8 cellular contexts compared by ENCODE assay signal in the genomic region with DNA sequence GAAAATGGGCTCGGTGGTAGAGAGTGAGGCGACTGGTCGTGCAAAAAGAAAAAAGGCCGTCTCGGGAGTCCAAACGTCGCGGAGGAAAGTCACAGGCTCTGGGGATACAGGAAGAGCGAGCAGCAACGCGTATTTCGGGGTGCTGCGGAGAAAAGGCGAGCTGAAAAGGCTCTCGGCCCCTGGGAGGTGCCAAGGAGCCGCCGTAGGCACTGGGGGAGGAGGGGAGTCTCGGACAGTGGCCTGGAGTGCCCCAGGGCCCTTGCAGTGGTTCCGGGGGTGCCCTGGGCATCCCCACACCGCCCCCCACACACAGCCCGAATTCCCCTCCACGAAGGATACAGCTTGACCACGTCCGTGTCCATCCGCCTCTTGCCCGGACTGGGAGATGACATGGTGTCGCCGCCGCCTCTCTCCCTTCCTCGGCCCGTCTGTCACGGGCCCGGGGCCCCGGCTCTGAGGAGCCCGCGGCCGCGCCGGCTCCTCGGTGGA. TPM values are rescaled to one million over a fixed set of nuclear protein-coding genes. Genes with fewer than 3 reads are reported as not detected.
DNase-seq lines count a peak whose midpoint lies in the region; ATAC-seq and TF ChIP-seq lines count a peak whose summit lies in the region.

No MANE protein-coding gene starts in this region.

- peaks cover 5% of the 10 kb centered on the region for H3K27me3 Mint-ChIP-seq in endothelial cell (ENCODE audit: unreplicated experiment)

- TF ChIP-seq POLR2A in testis (IDR thresholded peaks at IDR 0.05) = no peak

- H3K27me3 ChIP-seq in HL-60 (ENCODE audit: insufficient read depth, poor library complexity, severe bottlenecking) (no peaks in the 10 kb centered on the region), mononuclear cell (ENCODE audit: insufficient read depth, low read length) (no peaks in the 10 kb centered on the region), testis (no peaks in the 10 kb centered on the region)

- no peaks in the 10 kb centered on the region for H3K9me3 Mint-ChIP-seq in endothelial cell (ENCODE audit: unreplicated experiment)

- peaks cover 8% of the 10 kb centered on the region for H3K4me1 Mint-ChIP-seq in endothelial cell (ENCODE audit: unreplicated experiment)

- H3K4me1 ChIP-seq in mononuclear cell (ENCODE audit: insufficient read depth, low read length) (peaks cover 48% of the 10 kb centered on the region), testis (peaks cover 29% of the 10 kb centered on the region)

- no peak overlapping the region for H3K27ac Mint-ChIP-seq in endothelial cell (ENCODE audit: unreplicated experiment)

- 0% methylated on average over 23 to 24 of the region's 40 CpGs for WGBS in testis, 2 donors

- H3K9me3 ChIP-seq in mononuclear cell (ENCODE audit: low read depth, low read length) = no peaks in the 10 kb centered on the region
- H3K9me3 ChIP-seq in testis = no peaks in the 10 kb centered on the region

- ATAC-seq in GM21381 (IDR thresholded peaks at IDR 0.05; ENCODE audit: unreplicated experiment) = peak; percentile 27

- H3K4me3 ChIP-seq in HL-60 (replicated peaks; ENCODE audit: insufficient read depth, low read length) (peak overlapping the region; percentile 84), mononuclear cell (ENCODE audit: low read length) (peak overlapping the region; percentile 92), testis (peak overlapping the region; percentile 98 to 99)

- peak overlapping the region; percentile 60 for H3K27ac ChIP-seq in HL-60 (replicated peaks)
- peak overlapping the region; percentile 98 to 99 for H3K27ac ChIP-seq in testis

- intact Hi-C loops in testis (cut with DNase I; ENCODE audit: low total_unique reads) = loop anchor here (10.0 kb wide), 1 partner anchor 117 kb away; no protein-coding TSS in a partner anchor

- H3K36me3 Mint-ChIP-seq in endothelial cell (ENCODE audit: low read depth, unreplicated experiment) = peaks cover 7% of the 10 kb centered on the region

- DNase-seq in D341Med (ENCODE audit: low spot score) (peak; percentile 64), HL-60 (ENCODE audit: low read depth in 1 of 2, low spot score in 1 of 2) (peak in 1 of 2 experiments; percentile 45), endothelial cell (ENCODE audit: low spot score) (peak; percentile 25), testis (peak; percentile 61), DMS153 treated with DMSO at 0.1 percent for 48 hours (lab: John Stamatoyannopoulos, UW; ENCODE audit: unreplicated experiment) (no peak)
- peak; percentile 16 for DNase-seq in activated CD4-positive, alpha-beta T cell treated with anti-CD3 and anti-CD28 coated beads for 1 hour

- no peaks in the 10 kb centered on the region for H3K36me3 ChIP-seq in testis (ENCODE audit: low read depth, missing control alignments)

- no peak for TF ChIP-seq CTCF in HL-60 (IDR thresholded peaks at IDR 0.05; ENCODE audit: insufficient read depth, low read length)
- no peak for TF ChIP-seq CTCF in endothelial cell (IDR thresholded peaks at IDR 0.05; ENCODE audit: unreplicated experiment)
- TF ChIP-seq CTCF in testis (IDR thresholded peaks at IDR 0.05) = no peak

- no peak overlapping the region for H3K4me3 Mint-ChIP-seq in endothelial cell (ENCODE audit: unreplicated experiment)

RNA-seq across cellular contexts. Expression of a gene that starts 0.6 kb away (rescaled TPM):
- total RNA-seq in endothelial cell (ENCODE audit: unreplicated experiment) = 92.3 TPM
- total RNA-seq in mononuclear cell = 76.3 TPM
- total RNA-seq in testis = 100 to 1,000 TPM; 126 to 130 TPM
- polyA plus RNA-seq in testis (ENCODE audit: insufficient read depth, low read depth, low replicate concordance) = 93.5 TPM
